In genomic region chrX:41019041-41019392, GRCh38 we compare ENCODE assay signal across 23 cellular contexts.
"Had no signal": no experiment of that assay in that cellular context is flagged by ENCODE, and none has a peak within 500 bp of the region (broad histone marks: within the 10 kb centered on the region; RNA-seq: fewer than 3 reads in every experiment).

No MANE protein-coding gene starts in this region.

- H3K4me3 Mint-ChIP-seq: activated CD4-positive, alpha-beta memory T cell treated with anti-CD3 and anti-CD28 coated beads for 36 hours; activated naive CD4-positive, alpha-beta T cell treated with anti-CD3 and anti-CD28 coated beads for 36 hours; activated naive CD8-positive, alpha-beta T cell treated with anti-CD3 and anti-CD28 coated beads, Interleukin-2, amount 10 ng/mL, durations not matched to agents 7 days and 5 days; immature natural killer cell; natural killer cell; stimulated activated naive B cell treated with anti-CD40 and anti-IgM and Interleukin-4, amounts not matched to agents 10 μg/mL and 1 μg/mL and 100 μg/mL, for 72 hours; T-helper 17 cell had no signal

- FAIRE-seq: bronchial epithelial cell had no signal

- H3K27me3 Mint-ChIP-seq: activated CD4-positive, alpha-beta memory T cell treated with anti-CD3 and anti-CD28 coated beads for 36 hours; activated naive CD8-positive, alpha-beta T cell treated with anti-CD3 and anti-CD28 coated beads, Interleukin-2, amount 10 ng/mL, durations not matched to agents 7 days and 5 days; T-helper 17 cell had no signal

- H3K4me3 ChIP-seq: colonic mucosa, heart left ventricle, lower lobe of right lung, sigmoid colon, testis, uterus had no signal

- H3K27ac Mint-ChIP-seq: activated CD4-positive, alpha-beta memory T cell treated with anti-CD3 and anti-CD28 coated beads for 36 hours; activated naive CD4-positive, alpha-beta T cell treated with anti-CD3 and anti-CD28 coated beads for 36 hours; activated naive CD8-positive, alpha-beta T cell treated with anti-CD3 and anti-CD28 coated beads, Interleukin-2, amount 10 ng/mL, durations not matched to agents 7 days and 5 days; immature natural killer cell; natural killer cell; stimulated activated naive B cell treated with anti-CD40 and anti-IgM and Interleukin-4, amounts not matched to agents 10 μg/mL and 1 μg/mL and 100 μg/mL, for 72 hours; T-helper 17 cell had no signal

- H3K36me3 Mint-ChIP-seq: activated CD4-positive, alpha-beta memory T cell treated with anti-CD3 and anti-CD28 coated beads for 36 hours; activated naive CD8-positive, alpha-beta T cell treated with anti-CD3 and anti-CD28 coated beads, Interleukin-2, amount 10 ng/mL, durations not matched to agents 7 days and 5 days; immature natural killer cell; natural killer cell; stimulated activated naive B cell treated with anti-CD40 and anti-IgM and Interleukin-4, amounts not matched to agents 10 μg/mL and 1 μg/mL and 100 μg/mL, for 72 hours had no signal

- H3K4me1 ChIP-seq: colonic mucosa, heart left ventricle, lower lobe of right lung, sigmoid colon, testis, uterus had no signal

- H3K36me3 ChIP-seq: colonic mucosa, heart left ventricle, lower lobe of right lung, sigmoid colon, uterus had no signal

- H3K9me3 ChIP-seq: colonic mucosa, lower lobe of right lung, sigmoid colon, testis, uterus had no signal

- ATAC-seq: heart left ventricle; left lobe of liver; lower lobe of right lung; natural killer cell; stimulated activated naive B cell treated with anti-CD40 and anti-IgM and Interleukin-4, amounts not matched to agents 10 μg/mL and 1 μg/mL and 100 μg/mL, for 72 hours; T-helper 17 cell had no signal

- DNase-seq: activated CD4-positive, alpha-beta memory T cell treated with anti-CD3 and anti-CD28 coated beads for 36 hours; activated CD4-positive, alpha-beta T cell treated with anti-CD3 and anti-CD28 coated beads for 48 hours; activated effector memory CD4-positive, alpha-beta T cell treated with Interleukin-2 at 50 U/mL for 16 hours; activated naive CD4-positive, alpha-beta T cell treated with anti-CD3 and anti-CD28 coated beads for 36 hours; activated naive CD8-positive, alpha-beta T cell treated with anti-CD3 and anti-CD28 coated beads, Interleukin-2, amount 10 ng/mL, durations not matched to agents 7 days and 5 days; activated T-cell treated with anti-CD3 and anti-CD28 coated beads, Interleukin-2, amount 50 U/mL, for 48 hours; amniotic stem cell; colonic mucosa; immature natural killer cell; lower lobe of right lung; natural killer cell; nucleus accumbens; sigmoid colon; stimulated activated CD4-positive, alpha-beta T cell treated with anti-CD3 and anti-CD28 coated beads, Interleukin-2, amount 100 ng/mL, for 48 hours; stimulated activated CD8-positive, alpha-beta memory T cell treated with anti-CD3 and anti-CD28 coated beads, Interleukin-4, amount 100 ng/mL, for 48 hours; stimulated activated naive B cell treated with anti-CD40 and anti-IgM and Interleukin-4, amounts not matched to agents 10 μg/mL and 1 μg/mL and 100 μg/mL, for 72 hours; T-helper 17 cell; testis; trophoblast cell; uterus had no signal

- H3K4me1 Mint-ChIP-seq: activated naive CD8-positive, alpha-beta T cell treated with anti-CD3 and anti-CD28 coated beads, Interleukin-2, amount 10 ng/mL, durations not matched to agents 7 days and 5 days; immature natural killer cell; natural killer cell; stimulated activated naive B cell treated with anti-CD40 and anti-IgM and Interleukin-4, amounts not matched to agents 10 μg/mL and 1 μg/mL and 100 μg/mL, for 72 hours; T-helper 17 cell had no signal

- H3K27ac ChIP-seq: colonic mucosa, heart left ventricle, lower lobe of right lung, sigmoid colon, testis, uterus had no signal

- H3K27me3 ChIP-seq: sigmoid colon, testis, uterus had no signal

- H3K9me3 Mint-ChIP-seq: activated CD4-positive, alpha-beta memory T cell treated with anti-CD3 and anti-CD28 coated beads for 36 hours; activated naive CD4-positive, alpha-beta T cell treated with anti-CD3 and anti-CD28 coated beads for 36 hours; activated naive CD8-positive, alpha-beta T cell treated with anti-CD3 and anti-CD28 coated beads, Interleukin-2, amount 10 ng/mL, durations not matched to agents 7 days and 5 days; immature natural killer cell; natural killer cell; stimulated activated naive B cell treated with anti-CD40 and anti-IgM and Interleukin-4, amounts not matched to agents 10 μg/mL and 1 μg/mL and 100 μg/mL, for 72 hours had no signal
